Comparison of ENCODE assay signal across 19 cellular contexts in genomic region chr2:54366487-54367280, GRCh38.
DNase-seq lines count a peak whose midpoint lies in the region; ATAC-seq, FAIRE-seq and TF ChIP-seq lines count a peak whose summit lies in the region.
"Had no signal": no experiment of that assay in that cellular context is flagged by ENCODE, and none has a peak within 500 bp of the region (broad histone marks: within the 10 kb centered on the region; RNA-seq: fewer than 3 reads in every experiment).

No MANE protein-coding gene starts in this region.

- BruUV-seq in K562 (replicated peaks; lab: Mats Ljungman, UMichigan) = no TSS peak

- TF ChIP-seq POLR2A in K562 (conservative IDR thresholded peaks at IDR 0.05) = no peak

- H3K4me1 ChIP-seq in K562 (replicated peaks in 1 of 2; ENCODE audit: control insufficient read depth in 2 of 2, insufficient read depth in 2 of 2, low read length in 2 of 2) = no peaks in the 10 kb centered on the region

- peak; percentile 58 for DNase-seq in ELR (ENCODE audit: low read depth)
- peak; percentile 27 for DNase-seq in LHCN-M2 (ENCODE audit: low read depth)
- no peak for DNase-seq in K562 (ENCODE audit: extremely low read depth in 1 of 4, low spot score in 3 of 4)
- peak; percentile 48 for DNase-seq in iris pigment epithelial cell (ENCODE audit: low read depth)
- DNase-seq in dedifferentiated amniotic fluid mesenchymal stem cell (ENCODE audit: extremely low spot score) = no peak
- DNase-seq in activated T-cell treated with anti-CD3 and anti-CD28 coated beads for 4 hours = no peak
- DNase-seq in NCI-H187 treated with DMSO at 0.1 percent for 48 hours (lab: John Stamatoyannopoulos, UW) = no peak
- DNase-seq: C1 segment of cervical spinal cord, DMS79 treated with DMSO at 0.1 percent for 48 hours, GDM1, H7, NCI-H1436 treated with DMSO at 0.1 percent for 48 hours, NCI-H510A treated with DMSO at 0.1 percent for 48 hours had no signal

- no peaks in the 10 kb centered on the region for H3K79me2 ChIP-seq in K562 (ENCODE audit: control insufficient read depth, insufficient read depth, low read length)

- peaks cover 11% of the 10 kb centered on the region for H3K9me3 Mint-ChIP-seq in activated T-helper 17 cell treated with anti-CD3 and anti-CD28 coated beads, Interleukin-2, amount 50 U/mL, for 72 hours

- no peak for TF ChIP-seq RAD21 in K562 (CRISPR knock-in tag; conservative IDR thresholded peaks at IDR 0.05 in 1 of 2, IDR thresholded peaks at IDR 0.05 in 1 of 2)

- peaks cover 0 to 8% of the 10 kb centered on the region in 2 experiments; a peak in 2 of 5 replicates for H3K27me3 ChIP-seq in K562 (ENCODE audit: control insufficient read depth in 2 of 2, insufficient read depth in 2 of 2, low read length in 2 of 2)

- in situ Hi-C loops in K562 (cut with MboI) = no loop called here

- no peaks in the 10 kb centered on the region for H3K9me1 ChIP-seq in K562 (ENCODE audit: control insufficient read depth, insufficient read depth, low read length)

- H3K27me3 Mint-ChIP-seq in activated T-helper 17 cell treated with anti-CD3 and anti-CD28 coated beads, Interleukin-2, amount 50 U/mL, for 72 hours = peaks cover 18% of the 10 kb centered on the region

- H3K4me1 Mint-ChIP-seq in activated T-helper 17 cell treated with anti-CD3 and anti-CD28 coated beads, Interleukin-2, amount 50 U/mL, for 72 hours = no peaks in the 10 kb centered on the region

- no peak overlapping the region for H2AFZ ChIP-seq in K562 (ENCODE audit: low read depth, low read length)

- H3K4me2 ChIP-seq in K562 (ENCODE audit: insufficient read depth, low read length) = no peak overlapping the region

- no peak for ATAC-seq in K562
- ATAC-seq in activated T-helper 17 cell treated with anti-CD3 and anti-CD28 coated beads, Interleukin-2, amount 50 U/mL, for 72 hours (replicated peaks) = no peak
- ATAC-seq: Panc1, Right ventricle myocardium inferior had no signal

- WGBS in K562 (ENCODE audit: insufficient coverage, low coverage, missing lambda C conversion rate) = 0% methylated on average over 3 of the region's 3 CpGs

- no peaks in the 10 kb centered on the region for H3K36me3 ChIP-seq in K562 (ENCODE audit: control insufficient read depth, insufficient read depth, low read length)

- no peak for TF ChIP-seq EP300 in K562 (IDR thresholded peaks at IDR 0.05; ENCODE audit: low read length)

- H4K20me1 ChIP-seq in K562 (replicated peaks; ENCODE audit: control insufficient read depth, insufficient read depth, low read length) = no peaks in the 10 kb centered on the region

- no peaks in the 10 kb centered on the region for H3K36me3 Mint-ChIP-seq in activated T-helper 17 cell treated with anti-CD3 and anti-CD28 coated beads, Interleukin-2, amount 50 U/mL, for 72 hours (ENCODE audit: low read depth)

- POLR2A ChIA-PET in K562 (lab: Yijun Ruan, JAX) = no interaction called here

- no peak overlapping the region for H3K4me3 Mint-ChIP-seq in activated T-helper 17 cell treated with anti-CD3 and anti-CD28 coated beads, Interleukin-2, amount 50 U/mL, for 72 hours

- TF ChIP-seq CTCF in K562 (IDR thresholded peaks at IDR 0.05 in 2 of 3, conservative IDR thresholded peaks at IDR 0.05 in 1 of 3; ENCODE audit: insufficient read depth in 2 of 3, low read depth in 1 of 3, low read length in 3 of 3) = no peak

- FAIRE-seq in K562 (lab: Jason Lieb, UNC) = no peak
- FAIRE-seq: GM12891, HTR-8/SVneo had no signal

- H3K4me3 ChIP-seq in K562 = no peak overlapping the region

- H3K9ac ChIP-seq in K562 (ENCODE audit: insufficient read depth in 1 of 2, low read depth in 2 of 2, low read length in 2 of 2) = no peak overlapping the region

- no peaks in the 10 kb centered on the region for H3K9me3 ChIP-seq in K562 (replicated peaks; ENCODE audit: control insufficient read depth, insufficient read depth, low read depth, low read length)

- no peak overlapping the region for H3K27ac Mint-ChIP-seq in activated T-helper 17 cell treated with anti-CD3 and anti-CD28 coated beads, Interleukin-2, amount 50 U/mL, for 72 hours

- H3K27ac ChIP-seq in K562 (ENCODE audit: extremely low read depth, low read depth, low read length) = no peak overlapping the region
- H3K27ac ChIP-seq: HL-60 had no signal

- CTCF ChIA-PET in K562 (lab: Yijun Ruan, JAX; ENCODE audit: low intra/inter-chr PET ratio) = no interaction called here

- intact Hi-C loops in K562 (cut with micrococcal nuclease) = loop anchor here (10.0 kb wide), 1 partner anchor 138 kb away; no protein-coding TSS in a partner anchor

TF ChIP-seq in K562, 482 proteins besides CTCF, POLR2A, EP300 and RAD21:
- no peak for TF ChIP-seq ZNF217 (CRISPR knock-in tag; IDR thresholded peaks at IDR 0.05)
- TF ChIP-seq TRIM28 (IDR thresholded peaks at IDR 0.05) = 0 out of 2 replicates have a peak, but pooled peaks have one; percentile 31

Comparison
In these comparisons a context has a peak if more than half of its experiments do, and no peak if none do; other contexts are left out.
1. DNase-seq: peak in ELR (single experiment), LHCN-M2 (single experiment) and iris pigment epithelial cell (single experiment); none in K562 (0 of 4), dedifferentiated amniotic fluid mesenchymal stem cell (single experiment), activated T-cell treated with anti-CD3 and anti-CD28 coated beads for 4 hours (single experiment) and NCI-H187 treated with DMSO at 0.1 percent for 48 hours (single experiment).